ENCODE assay signal across 8 cellular contexts in the genomic region with DNA sequence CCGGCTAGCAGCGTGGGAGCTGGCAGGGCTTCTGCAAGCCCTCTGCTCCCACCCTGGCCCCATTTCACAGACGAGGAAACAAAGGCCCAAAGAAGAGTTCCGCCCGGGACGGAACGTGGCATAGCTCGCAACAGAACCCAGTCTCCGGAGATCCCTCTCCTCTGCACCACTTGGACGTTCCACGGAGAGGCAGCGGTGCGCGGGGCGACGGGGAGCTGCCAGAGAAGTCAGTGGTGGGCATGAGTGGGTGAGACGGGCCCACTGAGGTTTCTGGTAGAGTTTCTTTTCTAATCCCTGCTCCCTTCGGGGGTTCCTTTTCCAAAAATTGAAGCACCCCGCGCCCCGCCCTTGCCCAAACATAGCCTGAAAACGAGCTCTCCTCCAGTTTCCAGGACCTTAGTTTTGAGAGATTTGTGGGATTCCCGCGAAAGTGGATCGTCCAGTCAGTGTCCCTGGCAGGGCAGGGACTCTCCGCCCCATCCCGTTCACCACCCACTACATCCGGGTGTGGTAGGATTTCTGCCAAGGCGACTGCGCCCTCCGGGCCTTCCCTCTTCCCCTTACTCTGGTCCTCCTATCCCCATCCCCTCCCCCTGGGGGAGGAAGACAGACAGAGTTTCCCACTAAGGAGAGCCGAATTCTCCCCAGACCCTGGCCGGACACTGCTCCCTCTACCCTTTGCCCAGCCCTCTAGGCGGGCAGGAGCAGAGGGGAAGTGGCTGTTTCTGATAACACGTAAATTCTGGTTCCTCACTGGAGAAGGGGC. TPM values are rescaled to one million over a fixed set of nuclear protein-coding genes. Genes with fewer than 3 reads are reported as not detected.
DNase-seq lines count a peak whose midpoint lies in the region; ATAC-seq, FAIRE-seq and TF ChIP-seq lines count a peak whose summit lies in the region.

No MANE protein-coding gene starts in this region.

- H3K27ac ChIP-seq in caudate nucleus (ENCODE audit: low read depth, low read length), result peak overlapping the region; percentile 79

- H3K27me3 Mint-ChIP-seq in stimulated activated memory B cell treated with anti-CD40 and anti-IgM and Interleukin-4, amounts not matched to agents 10 μg/mL and 1 μg/mL and 100 μg/mL, for 72 hours, result peaks cover 55% of the 10 kb centered on the region

- TF ChIP-seq CTCF in kidney epithelial cell (IDR thresholded peaks at IDR 0.05; ENCODE audit: insufficient read depth, low read length, poor library complexity, severe bottlenecking) (no peak), D721Med (IDR thresholded peaks at IDR 0.05; ENCODE audit: insufficient read depth, missing control alignments) (no peak)

- FAIRE-seq in D721Med (lab: Jason Lieb, UNC), result no peak

- H3K4me1 Mint-ChIP-seq in stimulated activated memory B cell treated with anti-CD40 and anti-IgM and Interleukin-4, amounts not matched to agents 10 μg/mL and 1 μg/mL and 100 μg/mL, for 72 hours, result peaks cover 39% of the 10 kb centered on the region

- DNase-seq in EL (peak; percentile 76), NCI-H774 (lab: John Stamatoyannopoulos, UW) (peak; percentile 44), caudate nucleus (lab: John Stamatoyannopoulos, UW) (peak in 40 of 61 donors; percentile 7 to 77 (median 43)), kidney epithelial cell (ENCODE audit: low read depth) (no peak), D721Med (ENCODE audit: insufficient read length, low spot score) (no peak), cerebellum (ENCODE audit: low spot score) (no peak)

- peak; percentile 10 for ATAC-seq in GM21723 (IDR thresholded peaks at IDR 0.05; ENCODE audit: unreplicated experiment)
- peak; percentile 52 for ATAC-seq in stimulated activated memory B cell treated with anti-CD40 and anti-IgM and Interleukin-4, amounts not matched to agents 10 μg/mL and 1 μg/mL and 100 μg/mL, for 72 hours

- peak overlapping the region; percentile 43 for H3K27ac Mint-ChIP-seq in stimulated activated memory B cell treated with anti-CD40 and anti-IgM and Interleukin-4, amounts not matched to agents 10 μg/mL and 1 μg/mL and 100 μg/mL, for 72 hours

- no peaks in the 10 kb centered on the region for H3K36me3 Mint-ChIP-seq in stimulated activated memory B cell treated with anti-CD40 and anti-IgM and Interleukin-4, amounts not matched to agents 10 μg/mL and 1 μg/mL and 100 μg/mL, for 72 hours

- no peaks in the 10 kb centered on the region for H3K9me3 Mint-ChIP-seq in stimulated activated memory B cell treated with anti-CD40 and anti-IgM and Interleukin-4, amounts not matched to agents 10 μg/mL and 1 μg/mL and 100 μg/mL, for 72 hours

- H3K27me3 ChIP-seq in kidney epithelial cell (ENCODE audit: control insufficient read depth, insufficient read depth, low read length), result peaks cover 7% of the 10 kb centered on the region

- peak overlapping the region; percentile 71 for H3K4me3 Mint-ChIP-seq in stimulated activated memory B cell treated with anti-CD40 and anti-IgM and Interleukin-4, amounts not matched to agents 10 μg/mL and 1 μg/mL and 100 μg/mL, for 72 hours

- H3K36me3 ChIP-seq in kidney epithelial cell (ENCODE audit: control insufficient read depth, insufficient read depth, low read length), result no peaks in the 10 kb centered on the region

- peak overlapping the region; percentile 65 for H3K4me3 ChIP-seq in kidney epithelial cell (ENCODE audit: low read depth, low read length)

RNA-seq across cellular contexts. Expression of a gene that starts 0.8 kb away (rescaled TPM):
- 11.6 and 15.0 TPM in 2 replicates for total RNA-seq in kidney epithelial cell
- total RNA-seq in cerebellum, result 20.1 TPM

Comparison
In these comparisons a context has a peak if more than half of its experiments do, and no peak if none do; other contexts are left out.
1. DNase-seq: peak in EL (single experiment), NCI-H774 (single experiment) and caudate nucleus (40 of 61); none in kidney epithelial cell (single experiment), D721Med (single experiment) and cerebellum (single experiment).